In the genomic region with DNA sequence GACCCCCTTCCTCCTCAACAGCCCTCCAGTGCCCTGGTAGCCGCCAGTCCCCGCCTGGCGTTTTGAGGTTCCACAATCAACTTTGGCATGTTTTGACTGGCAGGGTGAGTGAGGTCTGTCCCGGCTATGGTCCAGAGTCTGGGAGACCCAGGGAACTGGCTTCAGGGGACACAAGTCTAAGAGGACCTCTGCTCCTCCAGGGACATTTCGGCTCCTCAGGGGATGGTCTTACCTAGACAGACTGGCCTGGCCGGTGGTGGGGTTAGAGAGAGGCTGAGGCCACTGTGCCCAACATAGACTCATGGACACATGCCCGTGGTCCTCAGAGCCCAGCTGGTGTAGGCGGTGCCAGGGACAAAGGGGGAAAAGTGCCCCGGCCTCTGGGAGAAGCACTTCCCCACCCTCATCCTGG, we compare ENCODE assay signal across 14 cellular contexts. TPM values are rescaled to one million over a fixed set of nuclear protein-coding genes. Genes with fewer than 3 reads are reported as not detected.
DNase-seq lines count a peak whose midpoint lies in the region; ATAC-seq and TF ChIP-seq lines count a peak whose summit lies in the region.
"Had no signal": no experiment of that assay in that cellular context is flagged by ENCODE, and none has a peak within 500 bp of the region (broad histone marks: within the 10 kb centered on the region; RNA-seq: fewer than 3 reads in every experiment).

No MANE protein-coding gene starts in this region.

- H3K36me3 ChIP-seq in lower lobe of right lung (peaks cover 17% of the 10 kb centered on the region), urinary bladder (ENCODE audit: insufficient read depth) (no peaks in the 10 kb centered on the region), right atrium auricular region (no peaks in the 10 kb centered on the region)
- H3K36me3 ChIP-seq: left ventricle myocardium inferior had no signal

- H3K27me3 Mint-ChIP-seq in activated naive CD4-positive, alpha-beta T cell treated with anti-CD3 and anti-CD28 coated beads, Interleukin-2, amount 50 U/mL, for 24 hours = no peaks in the 10 kb centered on the region
- no peaks in the 10 kb centered on the region for H3K27me3 Mint-ChIP-seq in activated CD8-positive, alpha-beta T cell treated with anti-CD3 and anti-CD28 coated beads, Interleukin-2, amount 10 ng/mL, durations not matched to agents 7 days and 5 days (ENCODE audit: low read depth)

- no peaks in the 10 kb centered on the region for H3K9me3 Mint-ChIP-seq in activated naive CD4-positive, alpha-beta T cell treated with anti-CD3 and anti-CD28 coated beads, Interleukin-2, amount 50 U/mL, for 24 hours
- no peaks in the 10 kb centered on the region for H3K9me3 Mint-ChIP-seq in activated CD8-positive, alpha-beta T cell treated with anti-CD3 and anti-CD28 coated beads, Interleukin-2, amount 10 ng/mL, durations not matched to agents 7 days and 5 days (ENCODE audit: insufficient read depth)

- H3K27me3 ChIP-seq in lower lobe of right lung (ENCODE audit: low read depth) = no peaks in the 10 kb centered on the region
- H3K27me3 ChIP-seq in right atrium auricular region = no peaks in the 10 kb centered on the region

- H3K4me1 ChIP-seq in lower lobe of right lung (peaks cover 68% of the 10 kb centered on the region), urinary bladder (ENCODE audit: insufficient read depth) (no peaks in the 10 kb centered on the region), right atrium auricular region (peaks cover 2 to 54% of the 10 kb centered on the region in 2 donors)

- H3K4me3 Mint-ChIP-seq in activated naive CD4-positive, alpha-beta T cell treated with anti-CD3 and anti-CD28 coated beads, Interleukin-2, amount 50 U/mL, for 24 hours = peak overlapping the region; percentile 50
- H3K4me3 Mint-ChIP-seq in activated CD8-positive, alpha-beta T cell treated with anti-CD3 and anti-CD28 coated beads, Interleukin-2, amount 10 ng/mL, durations not matched to agents 7 days and 5 days = peak overlapping the region; percentile 74

- peaks cover 7% of the 10 kb centered on the region for H3K36me3 Mint-ChIP-seq in activated naive CD4-positive, alpha-beta T cell treated with anti-CD3 and anti-CD28 coated beads, Interleukin-2, amount 50 U/mL, for 24 hours
- peaks cover 66% of the 10 kb centered on the region for H3K36me3 Mint-ChIP-seq in activated CD8-positive, alpha-beta T cell treated with anti-CD3 and anti-CD28 coated beads, Interleukin-2, amount 10 ng/mL, durations not matched to agents 7 days and 5 days (ENCODE audit: low read depth)

- CTCF ChIA-PET in activated CD8-positive, alpha-beta T cell treated with anti-CD3 and anti-CD28 coated beads, Interleukin-2, amount 10 ng/mL, durations not matched to agents 7 days and 5 days (lab: Charles Lee) = interaction anchor here (1.8 to 8.9 kb wide), 3 partner anchors 9 to 19 kb away, joined by 4 to 133 read pairs (median 63); partner anchors contain the start of gene TMC6

- 83% methylated on average over 9 of the region's 9 CpGs for WGBS in urinary bladder

- H3K4me3 ChIP-seq in lower lobe of right lung (peak overlapping the region; percentile 94), urinary bladder (ENCODE audit: low read depth, low read length) (no peak overlapping the region), right atrium auricular region (no peak overlapping the region)
- H3K4me3 ChIP-seq: SK-N-MC had no signal

- intact Hi-C loops in lower lobe of right lung (cut with DNase I) = no loop called here

- peaks cover 73% of the 10 kb centered on the region for H3K4me1 Mint-ChIP-seq in activated naive CD4-positive, alpha-beta T cell treated with anti-CD3 and anti-CD28 coated beads, Interleukin-2, amount 50 U/mL, for 24 hours
- H3K4me1 Mint-ChIP-seq in activated CD8-positive, alpha-beta T cell treated with anti-CD3 and anti-CD28 coated beads, Interleukin-2, amount 10 ng/mL, durations not matched to agents 7 days and 5 days (ENCODE audit: low read depth) = peaks cover 69% of the 10 kb centered on the region

- no peak for DNase-seq in activated naive CD4-positive, alpha-beta T cell treated with anti-CD3 and anti-CD28 coated beads, Interleukin-2, amount 50 U/mL, for 16 hours
- no peak for DNase-seq in activated CD8-positive, alpha-beta T cell treated with anti-CD3 and anti-CD28 coated beads, Interleukin-2, amount 10 ng/mL, durations not matched to agents 7 days and 5 days
- DNase-seq in lower lobe of right lung = no peak
- no peak for DNase-seq in DMS79 (lab: John Stamatoyannopoulos, UW)
- DNase-seq in right atrium auricular region (ENCODE audit: low spot score) = no peak
- DNase-seq: foreskin melanocyte, HCEC 1CT, left ventricle myocardium inferior had no signal

- H3K9me3 ChIP-seq in lower lobe of right lung (no peaks in the 10 kb centered on the region), right atrium auricular region (no peaks in the 10 kb centered on the region)
- H3K9me3 ChIP-seq: left ventricle myocardium inferior had no signal

- peak overlapping the region; percentile 65 for H3K27ac Mint-ChIP-seq in activated naive CD4-positive, alpha-beta T cell treated with anti-CD3 and anti-CD28 coated beads, Interleukin-2, amount 50 U/mL, for 24 hours
- peak overlapping the region; percentile 84 for H3K27ac Mint-ChIP-seq in activated CD8-positive, alpha-beta T cell treated with anti-CD3 and anti-CD28 coated beads, Interleukin-2, amount 10 ng/mL, durations not matched to agents 7 days and 5 days

- TF ChIP-seq CTCF in lower lobe of right lung (IDR thresholded peaks at IDR 0.05) = no peak
- TF ChIP-seq CTCF in right atrium auricular region (IDR thresholded peaks at IDR 0.05) = no peak

- no peak for ATAC-seq in activated CD8-positive, alpha-beta T cell treated with anti-CD3 and anti-CD28 coated beads, Interleukin-2, amount 10 ng/mL, durations not matched to agents 7 days and 5 days
- ATAC-seq in lower lobe of right lung (no peak), GM21526 (IDR thresholded peaks at IDR 0.05; ENCODE audit: low FRiP score, unreplicated experiment) (no peak)

- peak overlapping the region; percentile 91 for H3K27ac ChIP-seq in lower lobe of right lung
- peak overlapping the region; percentile 3 for H3K27ac ChIP-seq in urinary bladder (ENCODE audit: low read depth)
- no peak overlapping the region for H3K27ac ChIP-seq in right atrium auricular region
- H3K27ac ChIP-seq: left ventricle myocardium inferior, SK-N-MC had no signal

- POLR2A ChIA-PET in activated CD8-positive, alpha-beta T cell treated with anti-CD3 and anti-CD28 coated beads, Interleukin-2, amount 10 ng/mL, durations not matched to agents 7 days and 5 days (lab: Charles Lee) = interaction anchor here (1.0 to 4.5 kb wide), 4 partner anchors 8 to 53 kb away, joined by 3 to 53 read pairs (median 3); no protein-coding TSS in a partner anchor

RNA-seq across cellular contexts. Expression of gene TMC8, which starts 2.2 kb away (rescaled TPM):
- 100 to 1,000 TPM; 258 to 278 TPM for total RNA-seq in activated CD8-positive, alpha-beta T cell treated with anti-CD3 and anti-CD28 coated beads, Interleukin-2, amount 10 ng/mL, durations not matched to agents 7 days and 5 days
- total RNA-seq in lower lobe of right lung (33.8 TPM), urinary bladder (2.7 TPM), right atrium auricular region (1 to 10 TPM; 1.0 to 2.6 TPM)
- 3.6 TPM for polyA plus RNA-seq in urinary bladder
- total RNA-seq: MCF 10A had no signal

RNA-seq across cellular contexts. Expression of gene TMC6, which starts 4.2 kb away (rescaled TPM):
- total RNA-seq in activated CD8-positive, alpha-beta T cell treated with anti-CD3 and anti-CD28 coated beads, Interleukin-2, amount 10 ng/mL, durations not matched to agents 7 days and 5 days = 100 to 1,000 TPM; 407 to 476 TPM
- total RNA-seq in lower lobe of right lung (173 TPM), urinary bladder (19.5 TPM), right atrium auricular region (10 to 100 TPM in 1 of 2 donors, 1 to 10 TPM in 1; 7.5 to 41.3 TPM)
- polyA plus RNA-seq in urinary bladder = 23.4 TPM

RNA-seq across cellular contexts. Expression of gene C17orf99, which starts 13.4 kb away (rescaled TPM):
- total RNA-seq in activated CD8-positive, alpha-beta T cell treated with anti-CD3 and anti-CD28 coated beads, Interleukin-2, amount 10 ng/mL, durations not matched to agents 7 days and 5 days = not detected
- total RNA-seq in lower lobe of right lung (not detected), urinary bladder (0.63 TPM), right atrium auricular region (not detected)
- polyA plus RNA-seq in urinary bladder = not detected
- total RNA-seq: cardiac septum, left ventricle myocardium inferior, MCF 10A had no signal

RNA-seq across cellular contexts. Expression of gene SYNGR2, which starts 35.6 kb away (rescaled TPM):
- total RNA-seq in activated CD8-positive, alpha-beta T cell treated with anti-CD3 and anti-CD28 coated beads, Interleukin-2, amount 10 ng/mL, durations not matched to agents 7 days and 5 days = 10 to 100 TPM; 41.1 to 44.3 TPM
- total RNA-seq in lower lobe of right lung (217 TPM), urinary bladder (15.0 TPM), right atrium auricular region (100 to 1,000 TPM in 1 of 2 donors, 10 to 100 TPM in 1; 52.8 to 129 TPM)
- polyA plus RNA-seq in urinary bladder = 79.7 TPM

RNA-seq across cellular contexts. Expression of gene TK1, which starts 54.1 kb away (rescaled TPM):
- total RNA-seq in activated CD8-positive, alpha-beta T cell treated with anti-CD3 and anti-CD28 coated beads, Interleukin-2, amount 10 ng/mL, durations not matched to agents 7 days and 5 days = 100 to 1,000 TPM; 139 to 142 TPM
- total RNA-seq in lower lobe of right lung (6.6 TPM), urinary bladder (16.2 TPM), right atrium auricular region (1 to 10 TPM; 2.2 TPM)
- 3.2 TPM for polyA plus RNA-seq in urinary bladder

Comparison
In these comparisons a context has a peak if more than half of its experiments do, and no peak if none do; other contexts are left out.
1. H3K27ac ChIP-seq: peak in lower lobe of right lung (single experiment) and urinary bladder (single experiment); none in right atrium auricular region (0 of 2).